Comparison of ENCODE assay signal across 8 cellular contexts in the genomic region with DNA sequence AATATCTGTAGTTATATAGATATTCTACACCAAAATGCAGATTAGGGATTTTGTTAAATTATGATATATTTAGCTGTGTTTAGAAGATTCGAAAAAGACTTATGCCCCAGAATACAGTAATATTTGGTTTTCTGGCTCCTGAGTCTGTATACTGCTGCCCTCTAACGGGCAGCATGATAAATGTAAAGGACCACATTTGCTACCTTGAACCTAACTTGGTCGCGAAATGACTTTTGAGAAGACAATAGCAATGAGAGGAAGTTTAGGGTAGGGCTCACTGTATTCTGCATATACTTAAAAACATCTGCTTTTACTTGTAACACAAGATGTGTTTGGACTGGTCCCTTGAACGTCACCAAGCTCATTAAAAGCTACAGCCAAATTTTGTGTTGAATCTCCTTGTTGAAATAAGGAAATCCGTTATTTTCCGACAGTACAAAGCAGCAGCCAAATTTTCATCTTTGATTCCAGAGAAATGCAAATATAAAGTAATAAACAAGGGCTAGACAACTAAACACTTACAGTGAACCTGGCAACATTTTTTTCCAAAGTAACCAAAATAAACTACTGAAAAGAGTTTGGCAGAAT.
A peak's percentile ranks its signal among the peaks of the same experiment; 100 is the strongest.
DNase-seq lines count a peak whose midpoint lies in the region; ATAC-seq and TF ChIP-seq lines count a peak whose summit lies in the region.

No MANE protein-coding gene starts in this region.

- no peak overlapping the region for H3K4me3 ChIP-seq in adrenal gland

- TF ChIP-seq CTCF in adrenal gland (IDR thresholded peaks at IDR 0.05), result peak; percentile 46 to 73 (median 62)

- no peak overlapping the region for H3K27ac ChIP-seq in adrenal gland

- intact Hi-C loops in adrenal gland (cut with DNase I), result loop anchor here (2.0 to 10.0 kb wide), 3 partner anchors 108 to 216 kb away; no protein-coding TSS in a partner anchor

- peaks cover 0 to 8% of the 10 kb centered on the region in 2 donors for H3K4me1 ChIP-seq in adrenal gland (replicated peaks in 1 of 2)

- H3K9me3 ChIP-seq in adrenal gland (replicated peaks in 1 of 3), result no peaks in the 10 kb centered on the region

- no peak for TF ChIP-seq POLR2A in adrenal gland (IDR thresholded peaks at IDR 0.05)

- peak; percentile 58 for ATAC-seq in GM21390 (IDR thresholded peaks at IDR 0.05; ENCODE audit: unreplicated experiment)
- ATAC-seq in HG03135 (IDR thresholded peaks at IDR 0.05; ENCODE audit: unreplicated experiment), result no peak
- no peak for ATAC-seq in GM19328 (IDR thresholded peaks at IDR 0.05; ENCODE audit: unreplicated experiment)

- no peaks in the 10 kb centered on the region for H3K27me3 ChIP-seq in adrenal gland

- H3K36me3 ChIP-seq in adrenal gland (replicated peaks in 1 of 2), result no peaks in the 10 kb centered on the region

- WGBS in adrenal gland, 4 donors, result 32 to 42% (median 37%) methylated on average over 7 of the region's 7 CpGs

- DNase-seq in D341Med (ENCODE audit: low spot score) (peak; percentile 57), NCI-H2227 (lab: John Stamatoyannopoulos, UW; ENCODE audit: unreplicated experiment) (peak; percentile 46), adrenal gland (peak in 3 of 7 donors; percentile 14 to 35 (median 28)), hepatic stellate cell (ENCODE audit: low spot score) (peak; percentile 66)
- peak; percentile 10 to 22 for DNase-seq in stimulated activated CD4-positive, alpha-beta T cell treated with anti-CD3 and anti-CD28 coated beads, Interleukin-2, amount 100 ng/mL, for 24 hours
